ENCODE assay signal across 9 cellular contexts in genomic region chr13:46664195-46664594, GRCh38.
"Had no signal": no experiment of that assay in that cellular context is flagged by ENCODE, and none has a peak within 500 bp of the region (broad histone marks: within the 10 kb centered on the region; RNA-seq: fewer than 3 reads in every experiment).

No MANE protein-coding gene starts in this region.

- ATAC-seq: activated naive CD8-positive, alpha-beta T cell treated with anti-CD3 and anti-CD28 coated beads, Interleukin-2, amount 50 U/mL, for 24 hours; activated T-cell treated with anti-CD3 and anti-CD28 coated beads, Interleukin-2, amount 50 U/mL, for 72 hours; heart left ventricle; left lobe of liver had no signal

- H3K4me3 Mint-ChIP-seq: activated naive CD8-positive, alpha-beta T cell treated with anti-CD3 and anti-CD28 coated beads, Interleukin-2, amount 50 U/mL, for 24 hours; activated T-cell treated with anti-CD3 and anti-CD28 coated beads, Interleukin-2, amount 50 U/mL, for 72 hours had no signal

- DNase-seq: activated CD4-positive, alpha-beta T cell treated with anti-CD3 and anti-CD28 coated beads for 1 hour; activated CD4-positive, alpha-beta T cell treated with anti-CD3 and anti-CD28 coated beads, Interleukin-2, amount 50 U/mL, for 48 hours; activated naive CD8-positive, alpha-beta T cell treated with anti-CD3 and anti-CD28 coated beads, Interleukin-2, amount 50 U/mL, for 24 hours; activated T-cell treated with anti-CD3 and anti-CD28 coated beads, Interleukin-2, amount 50 U/mL, for 72 hours; heart left ventricle; islet precursor cell; mesendoderm; retina had no signal

- H3K9me3 Mint-ChIP-seq: activated naive CD8-positive, alpha-beta T cell treated with anti-CD3 and anti-CD28 coated beads, Interleukin-2, amount 50 U/mL, for 24 hours; activated T-cell treated with anti-CD3 and anti-CD28 coated beads, Interleukin-2, amount 50 U/mL, for 72 hours had no signal

- H3K27ac Mint-ChIP-seq: activated naive CD8-positive, alpha-beta T cell treated with anti-CD3 and anti-CD28 coated beads, Interleukin-2, amount 50 U/mL, for 24 hours; activated T-cell treated with anti-CD3 and anti-CD28 coated beads, Interleukin-2, amount 50 U/mL, for 72 hours had no signal

- H3K27me3 Mint-ChIP-seq: activated naive CD8-positive, alpha-beta T cell treated with anti-CD3 and anti-CD28 coated beads, Interleukin-2, amount 50 U/mL, for 24 hours had no signal
